Comparison of ENCODE assay signal across 19 cellular contexts in genomic region chr7:103336781-103337180, GRCh38.
"Had no signal": no experiment of that assay in that cellular context is flagged by ENCODE, and none has a peak within 500 bp of the region (broad histone marks: within the 10 kb centered on the region; RNA-seq: fewer than 3 reads in every experiment).

No MANE protein-coding gene starts in this region.

- H3K9me3 Mint-ChIP-seq: activated CD4-positive, alpha-beta T cell treated with anti-CD3 and anti-CD28 coated beads, Interleukin-2, amount 10 ng/mL, durations not matched to agents 24 days and 14 days; activated CD8-positive, alpha-beta T cell treated with anti-CD3 and anti-CD28 coated beads for 36 hours; activated naive CD4-positive, alpha-beta T cell treated with anti-CD3 and anti-CD28 coated beads, Interleukin-2, amount 50 U/mL, for 24 hours; activated T-helper 17 cell treated with anti-CD3 and anti-CD28 coated beads, Interleukin-2, amount 50 U/mL, for 72 hours; immature natural killer cell; naive B cell; neural progenitor cell; stimulated activated naive CD8-positive, alpha-beta T cell treated with anti-CD3 and anti-CD28 coated beads, Interleukin-15, Interleukin-2, amounts not matched to agents 100 ng/mL and 50 ng/mL, for 24 hours had no signal

- H3K27ac ChIP-seq: adrenal gland, esophagus squamous epithelium, neural progenitor cell, transverse colon, vagina had no signal

- DNase-seq: activated CD4-positive, alpha-beta T cell treated with anti-CD3 and anti-CD28 coated beads, Interleukin-2, amount 10 ng/mL, durations not matched to agents 24 days and 14 days; activated CD8-positive, alpha-beta T cell treated with anti-CD3 and anti-CD28 coated beads for 36 hours; activated T-cell treated with anti-CD3 and anti-CD28 coated beads, Interleukin-2, amount 50 U/mL, for 1 hour; adrenal gland; cerebellar nuclear complex; dermis blood vessel endothelial cell; effector memory CD4-positive, alpha-beta T cell; esophagus squamous epithelium; immature natural killer cell; mesenchymal stem cell; mucosa of descending colon; naive B cell; transverse colon had no signal

- H3K9me3 ChIP-seq: adrenal gland, esophagus squamous epithelium, mucosa of descending colon, transverse colon, vagina had no signal

- H3K4me1 Mint-ChIP-seq: neural progenitor cell had no signal

- H3K27ac Mint-ChIP-seq: activated CD4-positive, alpha-beta T cell treated with anti-CD3 and anti-CD28 coated beads, Interleukin-2, amount 10 ng/mL, durations not matched to agents 24 days and 14 days; activated CD8-positive, alpha-beta T cell treated with anti-CD3 and anti-CD28 coated beads for 36 hours; activated naive CD4-positive, alpha-beta T cell treated with anti-CD3 and anti-CD28 coated beads, Interleukin-2, amount 50 U/mL, for 24 hours; immature natural killer cell; naive B cell; neural progenitor cell; progenitor cell of endocrine pancreas; stimulated activated naive CD8-positive, alpha-beta T cell treated with anti-CD3 and anti-CD28 coated beads, Interleukin-15, Interleukin-2, amounts not matched to agents 100 ng/mL and 50 ng/mL, for 24 hours had no signal

- H3K27me3 Mint-ChIP-seq: activated CD4-positive, alpha-beta T cell treated with anti-CD3 and anti-CD28 coated beads, Interleukin-2, amount 10 ng/mL, durations not matched to agents 24 days and 14 days; activated CD8-positive, alpha-beta T cell treated with anti-CD3 and anti-CD28 coated beads for 36 hours; activated naive CD4-positive, alpha-beta T cell treated with anti-CD3 and anti-CD28 coated beads, Interleukin-2, amount 50 U/mL, for 24 hours; activated T-helper 17 cell treated with anti-CD3 and anti-CD28 coated beads, Interleukin-2, amount 50 U/mL, for 72 hours; naive B cell; progenitor cell of endocrine pancreas; stimulated activated naive CD8-positive, alpha-beta T cell treated with anti-CD3 and anti-CD28 coated beads, Interleukin-15, Interleukin-2, amounts not matched to agents 100 ng/mL and 50 ng/mL, for 24 hours had no signal

- ATAC-seq: activated CD8-positive, alpha-beta T cell treated with anti-CD3 and anti-CD28 coated beads for 36 hours; activated T-helper 17 cell treated with anti-CD3 and anti-CD28 coated beads, Interleukin-2, amount 50 U/mL, for 72 hours; mucosa of descending colon had no signal

- H3K4me3 ChIP-seq: adrenal gland, esophagus squamous epithelium, mucosa of descending colon, neural progenitor cell, transverse colon, vagina had no signal

- H3K4me1 ChIP-seq: neural progenitor cell had no signal

- H3K27me3 ChIP-seq: adrenal gland, esophagus squamous epithelium, neural progenitor cell, transverse colon, vagina had no signal

- H3K4me3 Mint-ChIP-seq: activated CD4-positive, alpha-beta T cell treated with anti-CD3 and anti-CD28 coated beads, Interleukin-2, amount 10 ng/mL, durations not matched to agents 24 days and 14 days; activated CD8-positive, alpha-beta T cell treated with anti-CD3 and anti-CD28 coated beads for 36 hours; activated naive CD4-positive, alpha-beta T cell treated with anti-CD3 and anti-CD28 coated beads, Interleukin-2, amount 50 U/mL, for 24 hours; activated T-helper 17 cell treated with anti-CD3 and anti-CD28 coated beads, Interleukin-2, amount 50 U/mL, for 72 hours; immature natural killer cell; naive B cell; neural progenitor cell; stimulated activated naive CD8-positive, alpha-beta T cell treated with anti-CD3 and anti-CD28 coated beads, Interleukin-15, Interleukin-2, amounts not matched to agents 100 ng/mL and 50 ng/mL, for 24 hours had no signal
